20 cellular contexts compared by ENCODE assay signal in genomic region chr7:127485482-127485881, GRCh38.
"Had no signal": no experiment of that assay in that cellular context is flagged by ENCODE, and none has a peak within 500 bp of the region (broad histone marks: within the 10 kb centered on the region; RNA-seq: fewer than 3 reads in every experiment).

No MANE protein-coding gene starts in this region.

- H3K9me3 Mint-ChIP-seq: activated T-cell treated with anti-CD3 and anti-CD28 coated beads, Interleukin-2, amount 50 U/mL, for 4 hours; activated T-helper 2 cell treated with anti-CD3 and anti-CD28 coated beads, Interferon-gamma antibody, Interleukin-2, Interleukin-4, amounts not matched to agents 10 μg/mL and 5 μg/mL and 100 μg/mL, durations not matched to agents 14 hours and 24 hours and 36 hours; natural killer cell treated with Interleukin-12 subunit alpha and Interleukin-12 subunit beta and Interleukin-15 and Interleukin-18, amount 100 ng/mL, for 72 hours; WTC11 had no signal

- DNase-seq: activated CD4-positive, alpha-beta T cell treated with anti-CD3 and anti-CD28 coated beads for 1 hour; activated CD4-positive, alpha-beta T cell treated with anti-CD3 and anti-CD28 coated beads, Interleukin-2, amount 50 U/mL, for 1 hour; activated T-cell treated with anti-CD3 and anti-CD28 coated beads, Interleukin-2, amount 50 U/mL, for 4 hours; anterior cingulate cortex; foreskin melanocyte; left ventricle myocardium inferior; mesendoderm; posterior cingulate gyrus; right cardiac atrium; stimulated activated naive CD4-positive, alpha-beta T cell treated with Interleukin-2 at 50 U/mL for 16 hours; T-helper 2 cell had no signal

- H3K36me3 ChIP-seq: esophagus muscularis mucosa, left ventricle myocardium inferior, thoracic aorta, upper lobe of left lung had no signal

- H3K4me1 ChIP-seq: esophagus muscularis mucosa, left ventricle myocardium inferior, upper lobe of left lung had no signal

- H3K27ac Mint-ChIP-seq: activated CD8-positive, alpha-beta T cell treated with anti-CD3 and anti-CD28 coated beads for 36 hours; activated naive CD8-positive, alpha-beta T cell; activated T-helper 2 cell treated with anti-CD3 and anti-CD28 coated beads, Interferon-gamma antibody, Interleukin-2, Interleukin-4, amounts not matched to agents 10 μg/mL and 5 μg/mL and 100 μg/mL, durations not matched to agents 14 hours and 24 hours and 36 hours; natural killer cell treated with Interleukin-12 subunit alpha and Interleukin-12 subunit beta and Interleukin-15 and Interleukin-18, amount 100 ng/mL, for 72 hours; WTC11 had no signal

- H3K36me3 Mint-ChIP-seq: activated naive CD8-positive, alpha-beta T cell; natural killer cell treated with Interleukin-12 subunit alpha and Interleukin-12 subunit beta and Interleukin-15 and Interleukin-18, amount 100 ng/mL, for 72 hours; WTC11 had no signal

- ATAC-seq: activated CD8-positive, alpha-beta T cell treated with anti-CD3 and anti-CD28 coated beads for 36 hours; activated T-cell treated with anti-CD3 and anti-CD28 coated beads, Interleukin-2, amount 50 U/mL, for 4 hours; natural killer cell treated with Interleukin-12 subunit alpha and Interleukin-12 subunit beta and Interleukin-15 and Interleukin-18, amount 100 ng/mL, for 72 hours; right cardiac atrium; WTC11 had no signal

- H3K4me3 Mint-ChIP-seq: natural killer cell treated with Interleukin-12 subunit alpha and Interleukin-12 subunit beta and Interleukin-15 and Interleukin-18, amount 100 ng/mL, for 72 hours; WTC11 had no signal

- H3K27ac ChIP-seq: esophagus muscularis mucosa, left ventricle myocardium inferior, thoracic aorta, upper lobe of left lung had no signal

- H3K27me3 ChIP-seq: esophagus muscularis mucosa, upper lobe of left lung had no signal

- H3K9me3 ChIP-seq: esophagus muscularis mucosa, thoracic aorta, upper lobe of left lung had no signal

- H3K4me1 Mint-ChIP-seq: WTC11 had no signal

- H3K4me3 ChIP-seq: esophagus muscularis mucosa, left ventricle myocardium inferior, lung, thoracic aorta, upper lobe of left lung had no signal
